20 cellular contexts compared by ENCODE assay signal in the genomic region with DNA sequence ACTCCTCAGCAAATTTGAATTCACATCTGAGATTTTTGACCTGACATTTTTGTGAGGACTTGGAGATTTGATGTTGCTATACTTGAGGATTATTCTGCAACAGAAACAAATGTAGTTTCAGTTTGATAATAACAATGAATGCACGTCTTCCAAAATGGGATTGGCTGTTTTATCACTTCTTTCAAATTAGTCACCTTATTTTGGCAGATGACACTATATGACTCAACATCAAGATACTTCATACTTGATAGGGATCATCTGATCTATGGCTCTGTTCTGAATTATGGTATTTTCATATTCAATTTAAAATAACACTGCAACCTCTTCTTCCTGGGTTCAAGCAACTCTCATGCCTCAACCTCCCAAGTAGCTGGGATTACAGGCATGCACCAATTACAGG. TPM values are rescaled to one million over a fixed set of nuclear protein-coding genes. Genes with fewer than 3 reads are reported as not detected.
A peak's percentile ranks its signal among the peaks of the same experiment; 100 is the strongest.
DNase-seq lines count a peak whose midpoint lies in the region; ATAC-seq and TF ChIP-seq lines count a peak whose summit lies in the region.
"Had no signal": no experiment of that assay in that cellular context is flagged by ENCODE, and none has a peak within 500 bp of the region (broad histone marks: within the 10 kb centered on the region; RNA-seq: fewer than 3 reads in every experiment).

No MANE protein-coding gene starts in this region.

- H3K9me3 ChIP-seq in SK-N-SH (no peaks in the 10 kb centered on the region), OCI-LY7 (ENCODE audit: low read length) (no peaks in the 10 kb centered on the region)
- H3K9me3 ChIP-seq: heart left ventricle had no signal

- ATAC-seq in activated naive CD4-positive, alpha-beta T cell treated with anti-CD3 and anti-CD28 coated beads, Interleukin-2, amount 50 U/mL, for 72 hours, result peak in 1 of 2 donors; percentile 58
- peak; percentile 67 for ATAC-seq in stimulated activated effector memory CD8-positive, alpha-beta T cell treated with anti-CD3 and anti-CD28 coated beads, Interleukin-12 subunit alpha, Interleukin-12 subunit beta, amount 100 ng/mL, for 72 hours
- ATAC-seq in HG02610 (IDR thresholded peaks at IDR 0.05; ENCODE audit: unreplicated experiment), result no peak
- ATAC-seq: heart left ventricle had no signal

- no peak for TF ChIP-seq RAD21 in SK-N-SH (IDR thresholded peaks at IDR 0.05; ENCODE audit: low read length)

- H3K4me3 Mint-ChIP-seq in stimulated activated effector memory CD8-positive, alpha-beta T cell treated with anti-CD3 and anti-CD28 coated beads, Interleukin-12 subunit alpha, Interleukin-12 subunit beta, amount 100 ng/mL, for 72 hours, result no peak overlapping the region
- H3K4me3 Mint-ChIP-seq: H9; T-helper 1 cell treated with Interleukin-12 subunit alpha and Interleukin-12 subunit beta and Interleukin-4 antibody, amounts not matched to agents 30 μg/mL and 1 μg/mL, for 36 hours had no signal

- H3K79me2 ChIP-seq in SK-N-SH (ENCODE audit: insufficient read depth) (no peaks in the 10 kb centered on the region), OCI-LY7 (ENCODE audit: insufficient read depth, low read depth, low read length) (no peaks in the 10 kb centered on the region)

- H3K9me2 ChIP-seq in SK-N-SH (no peaks in the 10 kb centered on the region), OCI-LY7 (ENCODE audit: insufficient read depth, low read length) (no peaks in the 10 kb centered on the region)

- H3K27me3 ChIP-seq in SK-N-SH (ENCODE audit: insufficient read depth), result no peaks in the 10 kb centered on the region
- H3K27me3 ChIP-seq: heart left ventricle had no signal

- no peak overlapping the region for H3K9ac ChIP-seq in SK-N-SH

- H3K4me1 Mint-ChIP-seq in stimulated activated effector memory CD8-positive, alpha-beta T cell treated with anti-CD3 and anti-CD28 coated beads, Interleukin-12 subunit alpha, Interleukin-12 subunit beta, amount 100 ng/mL, for 72 hours, result peaks cover 20% of the 10 kb centered on the region

- no peaks in the 10 kb centered on the region for H4K20me1 ChIP-seq in SK-N-SH (ENCODE audit: insufficient read depth)
- no peaks in the 10 kb centered on the region; the same call in 1 of the 2 replicates for H4K20me1 ChIP-seq in OCI-LY7 (ENCODE audit: insufficient read depth, low read length)

- H3K4me2 ChIP-seq in SK-N-SH (peak overlapping the region; percentile 51), OCI-LY7 (ENCODE audit: low read length) (no peak overlapping the region)

- H3K27ac ChIP-seq in SK-N-SH (ENCODE audit: low read depth in 2 of 2, low read length in 1 of 2) (peak overlapping the region in 1 of 2 experiments; percentile 71; a peak in 2 of 4 replicates), OCI-LY7 (ENCODE audit: low read depth, low read length, poor library complexity, severe bottlenecking) (no peak overlapping the region)
- H3K27ac ChIP-seq: heart left ventricle, HL-60 had no signal

- TF ChIP-seq EP300 in SK-N-SH (IDR thresholded peaks at IDR 0.05; ENCODE audit: borderline replicate concordance in 1 of 2, low read depth in 1 of 2, low read length in 1 of 2), result peak in 1 of 2 experiments; percentile 66; a peak in 1 of 4 replicates

- H3K36me3 ChIP-seq in SK-N-SH (replicated peaks in 1 of 2; ENCODE audit: control insufficient read depth in 1 of 2, insufficient read depth in 2 of 2, low read length in 1 of 2), result peaks cover 5 to 24% of the 10 kb centered on the region in 2 experiments
- H3K36me3 ChIP-seq in OCI-LY7 (ENCODE audit: insufficient read depth, low read length), result peaks cover 17% of the 10 kb centered on the region; the same call in 1 of the 2 replicates
- H3K36me3 ChIP-seq: heart left ventricle had no signal

- H3K9me3 Mint-ChIP-seq in activated naive CD4-positive, alpha-beta T cell treated with anti-CD3 and anti-CD28 coated beads, Interleukin-2, amount 50 U/mL, for 72 hours, result no peaks in the 10 kb centered on the region
- no peaks in the 10 kb centered on the region for H3K9me3 Mint-ChIP-seq in stimulated activated effector memory CD8-positive, alpha-beta T cell treated with anti-CD3 and anti-CD28 coated beads, Interleukin-12 subunit alpha, Interleukin-12 subunit beta, amount 100 ng/mL, for 72 hours
- H3K9me3 Mint-ChIP-seq: H9; T-helper 1 cell treated with Interleukin-12 subunit alpha and Interleukin-12 subunit beta and Interleukin-4 antibody, amounts not matched to agents 30 μg/mL and 1 μg/mL, for 36 hours had no signal

- H3F3A ChIP-seq in SK-N-SH (replicated peaks; ENCODE audit: insufficient read depth), result peaks cover 34% of the 10 kb centered on the region

- CTCF ChIA-PET in SK-N-SH (lab: Yijun Ruan, JAX), result no interaction called here
- CTCF ChIA-PET in OCI-LY7 (lab: Charles Lee; ENCODE audit: unreplicated experiment), result no interaction called here

- H2AFZ ChIP-seq in SK-N-SH (ENCODE audit: low read depth) (no peak overlapping the region), OCI-LY7 (ENCODE audit: low read length) (no peak overlapping the region)

- no peaks in the 10 kb centered on the region for H3K36me3 Mint-ChIP-seq in activated naive CD4-positive, alpha-beta T cell treated with anti-CD3 and anti-CD28 coated beads, Interleukin-2, amount 50 U/mL, for 72 hours
- peaks cover 16% of the 10 kb centered on the region for H3K36me3 Mint-ChIP-seq in stimulated activated effector memory CD8-positive, alpha-beta T cell treated with anti-CD3 and anti-CD28 coated beads, Interleukin-12 subunit alpha, Interleukin-12 subunit beta, amount 100 ng/mL, for 72 hours

- POLR2A ChIA-PET in SK-N-SH (lab: Yijun Ruan, JAX) (interaction anchor here (0.6 kb wide), 1 partner anchor 955 kb away, joined by 3 read pairs; no protein-coding TSS in a partner anchor), OCI-LY7 (lab: Charles Lee) (no interaction called here)

- H3K4me1 ChIP-seq in SK-N-SH (ENCODE audit: control insufficient read depth in 1 of 2, insufficient read depth in 2 of 2, low read depth in 1 of 2, low read length in 1 of 2), result peaks cover 0 to 18% of the 10 kb centered on the region in 2 experiments
- no peaks in the 10 kb centered on the region for H3K4me1 ChIP-seq in OCI-LY7 (ENCODE audit: insufficient read depth, low read length, poor library complexity, severe bottlenecking)

- H3K4me3 ChIP-seq in SK-N-SH (ENCODE audit: low read depth in 2 of 2, low read length in 1 of 2) (no peak overlapping the region; a peak in 1 of 4 replicates), OCI-LY7 (ENCODE audit: low read depth, low read length, poor library complexity, severe bottlenecking) (no peak overlapping the region)
- H3K4me3 ChIP-seq: heart left ventricle had no signal

- intact Hi-C loops in OCI-LY7 (cut with micrococcal nuclease; ENCODE audit: unreplicated experiment), result no loop called here

- no peak for DNase-seq in activated naive CD4-positive, alpha-beta T cell treated with anti-CD3 and anti-CD28 coated beads, Interleukin-2, amount 50 U/mL, for 72 hours (ENCODE audit: low spot score in 2 of 2)
- no peak for DNase-seq in activated naive CD4-positive, alpha-beta T cell treated with Interleukin-2 at 50 U/mL for 16 hours
- DNase-seq in SK-N-SH, result no peak
- peak; percentile 46 for DNase-seq in fibroblast of gingiva (ENCODE audit: low read depth)
- DNase-seq in stimulated activated effector memory CD8-positive, alpha-beta T cell treated with anti-CD3 and anti-CD28 coated beads, Interleukin-12 subunit alpha, Interleukin-12 subunit beta, amount 100 ng/mL, for 72 hours (ENCODE audit: low spot score in 2 of 2), result no peak
- no peak for DNase-seq in OCI-LY7 (ENCODE audit: low spot score)
- no peak for DNase-seq in NAMALWA (ENCODE audit: low spot score)
- DNase-seq: activated CD4-positive, alpha-beta T cell treated with anti-CD3 and anti-CD28 coated beads for 48 hours; activated T-cell treated with anti-CD3 and anti-CD28 coated beads, Interleukin-2, amount 50 U/mL, for 48 hours; aorta; DMS 273 treated with DMSO at 0.1 percent for 48 hours; effector CD4-positive, alpha-beta T cell; H9; heart left ventricle; left cardiac atrium; NCI-H2081; RPMI8226 had no signal

- TF ChIP-seq CTCF in SK-N-SH (IDR thresholded peaks at IDR 0.05), result no peak
- TF ChIP-seq CTCF in OCI-LY7 (conservative IDR thresholded peaks at IDR 0.05; ENCODE audit: low read length), result no peak

- H3K27ac Mint-ChIP-seq in activated naive CD4-positive, alpha-beta T cell treated with anti-CD3 and anti-CD28 coated beads, Interleukin-2, amount 50 U/mL, for 72 hours, result peak overlapping the region; percentile 39 to 58
- no peak overlapping the region for H3K27ac Mint-ChIP-seq in stimulated activated effector memory CD8-positive, alpha-beta T cell treated with anti-CD3 and anti-CD28 coated beads, Interleukin-12 subunit alpha, Interleukin-12 subunit beta, amount 100 ng/mL, for 72 hours
- H3K27ac Mint-ChIP-seq: T-helper 1 cell treated with Interleukin-12 subunit alpha and Interleukin-12 subunit beta and Interleukin-4 antibody, amounts not matched to agents 30 μg/mL and 1 μg/mL, for 36 hours had no signal

- 8% methylated on average over 1 of the region's 1 CpG for WGBS in SK-N-SH (ENCODE audit: low lambda C conversion rate)

- BruUV-seq in OCI-LY7 (replicated peaks; lab: Mats Ljungman, UMichigan), result no TSS peak

TF ChIP-seq in SK-N-SH, 30 proteins besides CTCF, POLR2A, EP300 and RAD21 (continues in another document):
- TF ChIP-seq MAX (IDR thresholded peaks at IDR 0.05; ENCODE audit: low read depth) (no peak), RFX5 (IDR thresholded peaks at IDR 0.05; ENCODE audit: low read length) (no peak)
- TF ChIP-seq, protein P1, sequence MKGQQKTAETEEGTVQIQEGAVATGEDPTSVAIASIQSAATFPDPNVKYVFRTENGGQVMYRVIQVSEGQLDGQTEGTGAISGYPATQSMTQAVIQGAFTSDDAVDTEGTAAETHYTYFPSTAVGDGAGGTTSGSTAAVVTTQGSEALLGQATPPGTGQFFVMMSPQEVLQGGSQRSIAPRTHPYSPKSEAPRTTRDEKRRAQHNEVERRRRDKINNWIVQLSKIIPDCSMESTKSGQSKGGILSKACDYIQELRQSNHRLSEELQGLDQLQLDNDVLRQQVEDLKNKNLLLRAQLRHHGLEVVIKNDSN (IDR thresholded peaks at IDR 0.05; ENCODE audit: borderline replicate concordance, low read depth), result no peak

RNA-seq across cellular contexts. Expression of gene ARL5B, which starts 24.2 kb away (rescaled TPM):
- 10 to 100 TPM; 13.3 to 19.2 TPM for total RNA-seq in activated naive CD4-positive, alpha-beta T cell treated with anti-CD3 and anti-CD28 coated beads, Interleukin-2, amount 50 U/mL, for 72 hours
- polyA plus RNA-seq in SK-N-SH (2012; rRNA removed), result 4.9 and 6.6 TPM in 2 replicates
- polyA plus RNA-seq in SK-N-SH (2012; cell fraction: cytosol; rRNA removed), result 6.1 and 8.5 TPM in 2 replicates
- polyA plus RNA-seq in SK-N-SH (2012; cell fraction: nucleus; rRNA removed), result 6.2 and 19.5 TPM in 2 replicates
- 9.9 and 11.5 TPM in 2 replicates for total RNA-seq in OCI-LY7 (2014; rRNA removed; shearing (Covaris generic))
- total RNA-seq in OCI-LY7 (2022), result 17.5 and 20.0 TPM in 2 replicates

RNA-seq across cellular contexts. Expression of gene NSUN6, which starts 32.0 kb away (rescaled TPM):
- 10 to 100 TPM; 18.2 to 19.2 TPM for total RNA-seq in activated naive CD4-positive, alpha-beta T cell treated with anti-CD3 and anti-CD28 coated beads, Interleukin-2, amount 50 U/mL, for 72 hours
- 5.3 and 7.8 TPM in 2 replicates for polyA plus RNA-seq in SK-N-SH (2012; rRNA removed)
- 5.7 and 6.6 TPM in 2 replicates for polyA plus RNA-seq in SK-N-SH (2012; cell fraction: cytosol; rRNA removed)
- polyA plus RNA-seq in SK-N-SH (2012; cell fraction: nucleus; rRNA removed), result 8.7 and 16.3 TPM in 2 replicates
- total RNA-seq in OCI-LY7 (2014; rRNA removed; shearing (Covaris generic)), result 20.0 and 23.2 TPM in 2 replicates
- 27.2 and 36.0 TPM in 2 replicates for total RNA-seq in OCI-LY7 (2022)
